Comparison of ENCODE assay signal across 23 cellular contexts in genomic region chr2:172298009-172298408, GRCh38.
"Had no signal": no experiment of that assay in that cellular context is flagged by ENCODE, and none has a peak within 500 bp of the region (broad histone marks: within the 10 kb centered on the region; RNA-seq: fewer than 3 reads in every experiment).

No MANE protein-coding gene starts in this region.

- DNase-seq: activated CD4-positive, alpha-beta T cell treated with anti-CD3 and anti-CD28 coated beads for 36 hours; activated CD4-positive, alpha-beta T cell treated with anti-CD3 and anti-CD28 coated beads, Interleukin-2, amount 10 ng/mL, durations not matched to agents 7 days and 5 days; activated CD4-positive, alpha-beta T cell treated with anti-CD3 and anti-CD28 coated beads, Interleukin-2, amount 50 U/mL, for 48 hours; activated CD8-positive, alpha-beta T cell treated with anti-CD3 and anti-CD28 coated beads, Interleukin-2, amount 10 ng/mL, durations not matched to agents 7 days and 5 days; activated gamma-delta T cell; activated naive CD4-positive, alpha-beta T cell treated with Interleukin-2 at 50 U/mL for 16 hours; activated naive CD8-positive, alpha-beta T cell treated with anti-CD3 and anti-CD28 coated beads, Interleukin-2, amount 10 ng/mL, durations not matched to agents 7 days and 5 days; activated T-cell treated with anti-CD3 and anti-CD28 coated beads, Interleukin-2, amount 50 U/mL, for 24 hours; caudate nucleus; NCI-H1105 treated with DMSO at 0.1 percent for 48 hours; NCI-H187; NCI-H2029 treated with DMSO at 0.1 percent for 48 hours; NCI-H2107; NCI-H2171; NCI-H510A; NCI-H69; RPMI8226; SHP77 treated with DMSO at 0.1 percent for 48 hours; SK-N-SH had no signal

- H3K36me3 ChIP-seq: breast epithelium, SJSA1 had no signal

- H3K9me3 ChIP-seq: body of pancreas, breast epithelium, SK-N-SH had no signal

- H3K4me3 ChIP-seq: body of pancreas, breast epithelium, K562, SJSA1 had no signal

- H3K9me2 ChIP-seq: SK-N-SH had no signal

- H3K27ac ChIP-seq: breast epithelium, SJSA1 had no signal

- H3K27me3 ChIP-seq: body of pancreas, breast epithelium had no signal

- H3K4me1 ChIP-seq: breast epithelium, SJSA1 had no signal

- H3K4me2 ChIP-seq: SK-N-SH had no signal

- H3K9ac ChIP-seq: SK-N-SH had no signal
